ENCODE assay signal across 22 cellular contexts in the genomic region with DNA sequence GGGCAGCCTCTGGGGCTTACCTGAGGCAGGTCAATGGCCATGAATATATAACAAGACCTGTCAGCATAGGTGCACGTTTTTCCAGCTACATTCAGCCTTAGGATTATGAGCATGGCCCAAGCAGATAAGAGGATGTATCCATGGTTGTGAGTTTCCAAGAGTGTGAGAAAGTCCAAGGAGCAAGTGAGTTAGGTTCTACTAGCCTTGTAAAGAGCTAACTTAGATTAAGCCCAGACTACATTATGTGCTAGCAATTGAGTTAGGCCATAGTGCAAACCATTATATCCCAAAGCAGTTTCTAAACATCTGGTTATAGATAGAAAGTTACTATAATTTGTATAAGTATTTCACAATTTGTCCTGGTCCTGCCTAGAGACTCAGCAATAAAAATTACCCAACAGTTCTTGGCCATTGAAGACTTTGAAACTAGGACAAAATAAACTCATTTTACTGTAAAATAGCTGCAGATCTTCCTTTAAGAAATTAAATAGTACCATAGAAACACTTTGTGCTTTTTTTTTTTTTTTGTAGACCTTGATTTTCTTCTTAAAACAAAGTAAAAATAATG.
DNase-seq lines count a peak whose midpoint lies in the region; ATAC-seq and TF ChIP-seq lines count a peak whose summit lies in the region.
"Had no signal": no experiment of that assay in that cellular context is flagged by ENCODE, and none has a peak within 500 bp of the region (broad histone marks: within the 10 kb centered on the region; RNA-seq: fewer than 3 reads in every experiment).

No MANE protein-coding gene starts in this region.

- DNase-seq in NOMO-1 treated with DMSO at 0.1 percent for 48 hours (lab: John Stamatoyannopoulos, UW; ENCODE audit: unreplicated experiment): peak; percentile 31
- no peak for DNase-seq in NOMO-1 treated with dmso at 0.1 percent for 144 hours (lab: John Stamatoyannopoulos, UW; ENCODE audit: unreplicated experiment)
- peak; percentile 80 for DNase-seq in fibroblast of villous mesenchyme (ENCODE audit: low read depth)
- no peak for DNase-seq in sciatic nerve (ENCODE audit: low spot score)
- DNase-seq in vagina (ENCODE audit: extremely low spot score in 2 of 2): no peak
- DNase-seq in body of pancreas: no peak
- DNase-seq in spleen: no peak
- DNase-seq: activated CD4-positive, CD25-positive, alpha-beta regulatory T cell; activated CD8-positive, alpha-beta T cell treated with anti-CD3 and anti-CD28 coated beads for 36 hours; activated naive CD8-positive, alpha-beta T cell treated with anti-CD3 and anti-CD28 coated beads, Interleukin-2, amount 10 ng/mL, durations not matched to agents 7 days and 5 days; activated T-cell treated with anti-CD3 and anti-CD28 coated beads, Interleukin-2, amount 50 U/mL, for 4 hours; KBM-7; NCI-H1092 treated with DMSO at 0.1 percent for 48 hours; NCI-H2107; NCI-H524; OCI-M1; stimulated activated naive CD8-positive, alpha-beta T cell treated with anti-CD3 and anti-CD28 coated beads, Interleukin-15, Interleukin-2, amounts not matched to agents 100 U/mL and 50 U/mL, for 24 hours had no signal

- TF ChIP-seq CTCF in fibroblast of villous mesenchyme (IDR thresholded peaks at IDR 0.05; ENCODE audit: insufficient read depth, low read depth, low read length): no peak
- no peak for TF ChIP-seq CTCF in vagina (IDR thresholded peaks at IDR 0.05)
- TF ChIP-seq CTCF in body of pancreas (IDR thresholded peaks at IDR 0.05): no peak
- TF ChIP-seq CTCF in spleen (IDR thresholded peaks at IDR 0.05 in 8 of 11, conservative IDR thresholded peaks at IDR 0.05 in 3 of 11): no peak

- H3K9me3 ChIP-seq in vagina (no peaks in the 10 kb centered on the region), body of pancreas (no peaks in the 10 kb centered on the region), spleen (peaks cover 0 to 6% (median 0%) of the 10 kb centered on the region in 8 donors)
- H3K9me3 ChIP-seq: BLaER1, SJSA1 had no signal

- WGBS in body of pancreas, 2 donors: 26 to 62% methylated on average over 1 of the region's 1 CpG
- WGBS in spleen, 5 donors: 65 to 89% (median 83%) methylated on average over 1 of the region's 1 CpG

- H3K27me3 ChIP-seq in vagina: no peaks in the 10 kb centered on the region
- no peaks in the 10 kb centered on the region for H3K27me3 ChIP-seq in body of pancreas
- H3K27me3 ChIP-seq in spleen (replicated peaks in 1 of 7): no peaks in the 10 kb centered on the region
- H3K27me3 ChIP-seq: BLaER1, SJSA1 had no signal

- H3K4me1 ChIP-seq in vagina (peaks cover 39% of the 10 kb centered on the region), body of pancreas (no peaks in the 10 kb centered on the region), spleen (peaks cover 0 to 17% (median 3%) of the 10 kb centered on the region in 6 donors)
- H3K4me1 ChIP-seq: BLaER1 had no signal

- H3K4me3 ChIP-seq in fibroblast of villous mesenchyme (ENCODE audit: low read depth, low read length): no peak overlapping the region
- H3K4me3 ChIP-seq in vagina: no peak overlapping the region
- no peak overlapping the region for H3K4me3 ChIP-seq in body of pancreas
- no peak overlapping the region for H3K4me3 ChIP-seq in spleen
- H3K4me3 ChIP-seq: BLaER1, GM12878, SJSA1 had no signal

- TF ChIP-seq POLR2A in vagina (IDR thresholded peaks at IDR 0.05): no peak
- no peak for TF ChIP-seq POLR2A in body of pancreas (IDR thresholded peaks at IDR 0.05)
- TF ChIP-seq POLR2A in spleen (IDR thresholded peaks at IDR 0.05): no peak

- intact Hi-C loops in sciatic nerve (cut with DNase I) (no loop called here), vagina (cut with DNase I) (no loop called here), body of pancreas (cut with DNase I) (no loop called here), spleen (cut with DNase I; ENCODE audit: low total_unique reads) (no loop called here)

- H3K36me3 ChIP-seq in vagina: no peaks in the 10 kb centered on the region
- H3K36me3 ChIP-seq in body of pancreas (replicated peaks in 1 of 2; ENCODE audit: insufficient read depth in 1 of 2, low read depth in 2 of 2): no peaks in the 10 kb centered on the region
- no peaks in the 10 kb centered on the region for H3K36me3 ChIP-seq in spleen
- H3K36me3 ChIP-seq: SJSA1 had no signal

- H3K27ac ChIP-seq in vagina: peak overlapping the region; percentile 4
- H3K27ac ChIP-seq in body of pancreas: no peak overlapping the region
- no peak overlapping the region for H3K27ac ChIP-seq in spleen
- H3K27ac ChIP-seq: BLaER1, SJSA1 had no signal

- ATAC-seq in sciatic nerve (peak; percentile 65), body of pancreas (no peak), HG02763 (IDR thresholded peaks at IDR 0.05; ENCODE audit: unreplicated experiment) (no peak)
- ATAC-seq: activated CD8-positive, alpha-beta T cell treated with anti-CD3 and anti-CD28 coated beads for 36 hours; activated T-cell treated with anti-CD3 and anti-CD28 coated beads, Interleukin-2, amount 50 U/mL, for 4 hours; esophagus mucosa; GM12878; stimulated activated naive CD8-positive, alpha-beta T cell treated with anti-CD3 and anti-CD28 coated beads, Interleukin-15, Interleukin-2, amounts not matched to agents 100 U/mL and 50 U/mL, for 24 hours had no signal

Comparison
In these comparisons a context has a peak if more than half of its experiments do, and no peak if none do; other contexts are left out.
1. DNase-seq: peak in NOMO-1 treated with DMSO at 0.1 percent for 48 hours (single experiment) and fibroblast of villous mesenchyme (single experiment); none in NOMO-1 treated with dmso at 0.1 percent for 144 hours (single experiment), sciatic nerve (single experiment), vagina (0 of 2), body of pancreas (0 of 4) and spleen (single experiment).